Comparison of ENCODE assay signal across 9 cellular contexts in genomic region chr15:34665498-34666116, GRCh38.
"Had no signal": no experiment of that assay in that cellular context is flagged by ENCODE, and none has a peak within 500 bp of the region (broad histone marks: within the 10 kb centered on the region; RNA-seq: fewer than 3 reads in every experiment).

No MANE protein-coding gene starts in this region.

- H3K4me1 Mint-ChIP-seq: activated CD4-positive, alpha-beta T cell treated with anti-CD3 and anti-CD28 coated beads, Interleukin-2, amount 10 ng/mL, durations not matched to agents 24 days and 14 days; activated naive CD4-positive, alpha-beta T cell treated with anti-CD3 and anti-CD28 coated beads, Interleukin-2, amount 50 U/mL, for 24 hours; WTC11 had no signal

- H3K9ac ChIP-seq: parathyroid adenoma had no signal

- H3K79me2 ChIP-seq: parathyroid adenoma had no signal

- DNase-seq: activated CD4-positive, alpha-beta T cell treated with anti-CD3 and anti-CD28 coated beads, Interleukin-2, amount 10 ng/mL, durations not matched to agents 24 days and 14 days; hippocampal formation; kidney glomerular epithelial cell; naive B cell; T-helper 1 cell; transverse colon had no signal

- H3K4me3 ChIP-seq: transverse colon had no signal

- H3K36me3 ChIP-seq: transverse colon had no signal

- H2AFZ ChIP-seq: parathyroid adenoma had no signal

- H3K4me1 ChIP-seq: parathyroid adenoma, transverse colon had no signal

- H3K9me3 Mint-ChIP-seq: activated CD4-positive, alpha-beta T cell treated with anti-CD3 and anti-CD28 coated beads, Interleukin-2, amount 10 ng/mL, durations not matched to agents 24 days and 14 days; activated naive CD4-positive, alpha-beta T cell treated with anti-CD3 and anti-CD28 coated beads, Interleukin-2, amount 50 U/mL, for 24 hours; naive B cell; WTC11 had no signal

- H3K27ac ChIP-seq: parathyroid adenoma, transverse colon had no signal

- H3K9me3 ChIP-seq: transverse colon had no signal

- H3K36me3 Mint-ChIP-seq: activated naive CD4-positive, alpha-beta T cell treated with anti-CD3 and anti-CD28 coated beads, Interleukin-2, amount 50 U/mL, for 24 hours; naive B cell; WTC11 had no signal

- ATAC-seq: WTC11 had no signal

- H3K27ac Mint-ChIP-seq: activated CD4-positive, alpha-beta T cell treated with anti-CD3 and anti-CD28 coated beads, Interleukin-2, amount 10 ng/mL, durations not matched to agents 24 days and 14 days; activated naive CD4-positive, alpha-beta T cell treated with anti-CD3 and anti-CD28 coated beads, Interleukin-2, amount 50 U/mL, for 24 hours; WTC11 had no signal

- H3K4me3 Mint-ChIP-seq: activated CD4-positive, alpha-beta T cell treated with anti-CD3 and anti-CD28 coated beads, Interleukin-2, amount 10 ng/mL, durations not matched to agents 24 days and 14 days; activated naive CD4-positive, alpha-beta T cell treated with anti-CD3 and anti-CD28 coated beads, Interleukin-2, amount 50 U/mL, for 24 hours; WTC11 had no signal

- H3K27me3 Mint-ChIP-seq: naive B cell had no signal

- H3K27me3 ChIP-seq: transverse colon had no signal
